8 cellular contexts compared by ENCODE assay signal in the genomic region with DNA sequence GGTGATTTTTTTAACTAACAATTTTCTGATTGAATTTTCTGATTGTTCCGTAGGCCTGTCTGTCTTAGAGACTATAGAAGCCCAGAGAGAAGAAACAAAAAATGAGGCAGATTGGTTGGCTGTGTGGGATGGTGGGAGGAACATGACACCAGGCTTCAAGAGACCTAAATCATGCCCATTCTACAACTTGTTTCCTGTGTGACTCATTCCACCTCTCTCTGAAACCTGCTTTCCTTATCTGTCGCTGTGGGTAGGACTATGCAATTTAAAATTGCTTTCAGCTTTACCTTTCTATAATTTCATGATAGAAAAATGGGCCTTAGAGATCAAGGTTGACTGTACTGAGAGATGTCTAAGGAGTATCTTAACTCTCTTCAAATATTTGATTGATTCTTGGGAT. TPM values are rescaled to one million over a fixed set of nuclear protein-coding genes. Genes with fewer than 3 reads are reported as not detected.
DNase-seq lines count a peak whose midpoint lies in the region; ATAC-seq and TF ChIP-seq lines count a peak whose summit lies in the region.

No MANE protein-coding gene starts in this region.

- peaks cover 65% of the 10 kb centered on the region for H3K36me3 Mint-ChIP-seq in stimulated activated naive CD8-positive, alpha-beta T cell treated with anti-CD3 and anti-CD28 coated beads, Interleukin-15, Interleukin-2, amounts not matched to agents 100 ng/mL and 50 ng/mL, for 24 hours (ENCODE audit: low read depth)
- H3K36me3 Mint-ChIP-seq in Caco-2 (ENCODE audit: insufficient read depth, unreplicated experiment): peaks cover 8% of the 10 kb centered on the region

- no peak overlapping the region for H3K4me3 ChIP-seq in Caco-2 (ENCODE audit: low read depth, low read length)

- in situ Hi-C loops in SK-MEL-5 (cut with HindIII; ENCODE audit: low pct_unique_long_range_greater_than_20kb, low sequenced_read_pairs): no loop called here

- H3K36me3 ChIP-seq in Caco-2 (ENCODE audit: control insufficient read depth, insufficient read depth, low read length): peaks cover 2% of the 10 kb centered on the region; the same call in 1 of the 2 replicates

- H3K4me1 Mint-ChIP-seq in stimulated activated naive CD8-positive, alpha-beta T cell treated with anti-CD3 and anti-CD28 coated beads, Interleukin-15, Interleukin-2, amounts not matched to agents 100 ng/mL and 50 ng/mL, for 24 hours (ENCODE audit: low read depth): peaks cover 95% of the 10 kb centered on the region
- H3K4me1 Mint-ChIP-seq in Caco-2 (ENCODE audit: low read depth, unreplicated experiment): no peaks in the 10 kb centered on the region

- H3K27ac Mint-ChIP-seq in stimulated activated naive CD8-positive, alpha-beta T cell treated with anti-CD3 and anti-CD28 coated beads, Interleukin-15, Interleukin-2, amounts not matched to agents 100 ng/mL and 50 ng/mL, for 24 hours: peak overlapping the region; percentile 91
- H3K27ac Mint-ChIP-seq in Caco-2 (ENCODE audit: unreplicated experiment): no peak overlapping the region

- H3K27me3 Mint-ChIP-seq in stimulated activated naive CD8-positive, alpha-beta T cell treated with anti-CD3 and anti-CD28 coated beads, Interleukin-15, Interleukin-2, amounts not matched to agents 100 ng/mL and 50 ng/mL, for 24 hours: no peaks in the 10 kb centered on the region
- H3K27me3 Mint-ChIP-seq in Caco-2 (ENCODE audit: insufficient read depth, unreplicated experiment): no peaks in the 10 kb centered on the region

- ATAC-seq in HG03064 (IDR thresholded peaks at IDR 0.05; ENCODE audit: low read depth, unreplicated experiment): peak; percentile 72

- H3K9me3 ChIP-seq in Caco-2: no peaks in the 10 kb centered on the region

- intact Hi-C loops in Caco-2 (cut with micrococcal nuclease; ENCODE audit: unreplicated experiment): no loop called here

- H3K4me3 Mint-ChIP-seq in stimulated activated naive CD8-positive, alpha-beta T cell treated with anti-CD3 and anti-CD28 coated beads, Interleukin-15, Interleukin-2, amounts not matched to agents 100 ng/mL and 50 ng/mL, for 24 hours: peak overlapping the region; percentile 73
- no peak overlapping the region for H3K4me3 Mint-ChIP-seq in Caco-2 (ENCODE audit: unreplicated experiment)

- no peaks in the 10 kb centered on the region for H3K27me3 ChIP-seq in Caco-2 (replicated peaks; ENCODE audit: control insufficient read depth, insufficient read depth, low read length)

- POLR2A ChIA-PET in Caco-2 (lab: Charles Lee): no interaction called here

- DNase-seq in activated T-cell treated with anti-CD3 and anti-CD28 coated beads for 24 hours (ENCODE audit: low read depth) (peak; percentile 54), SK-MEL-5 (ENCODE audit: low read depth, low spot score) (peak; percentile 21), dermis blood vessel endothelial cell (peak; percentile 37), Caco-2 (no peak), SHP77 treated with DMSO at 0.1 percent for 48 hours (lab: John Stamatoyannopoulos, UW) (no peak)
- no peak for DNase-seq in activated T-cell treated with anti-CD3 and anti-CD28 coated beads, Interleukin-2, amount 50 U/mL, for 1 hour

- TF ChIP-seq CTCF in Caco-2 (IDR thresholded peaks at IDR 0.05; ENCODE audit: insufficient read depth in 1 of 2, low read depth in 1 of 2, low read length in 1 of 2, severe bottlenecking in 1 of 2, unreplicated experiment in 1 of 2): no peak

- no TSS peak for BruUV-seq in Caco-2 (replicated peaks; lab: Mats Ljungman, UMichigan)

- CTCF ChIA-PET in Caco-2 (lab: Charles Lee): no interaction called here

- H3K4me1 ChIP-seq in Caco-2: no peaks in the 10 kb centered on the region

- no peaks in the 10 kb centered on the region for H3K9me3 Mint-ChIP-seq in stimulated activated naive CD8-positive, alpha-beta T cell treated with anti-CD3 and anti-CD28 coated beads, Interleukin-15, Interleukin-2, amounts not matched to agents 100 ng/mL and 50 ng/mL, for 24 hours
- no peaks in the 10 kb centered on the region for H3K9me3 Mint-ChIP-seq in Caco-2 (ENCODE audit: unreplicated experiment)

RNA-seq across cellular contexts. Expression of a gene that starts 44.5 kb away (rescaled TPM):
- 36.1 and 39.1 TPM in 2 replicates for total RNA-seq in SK-MEL-5 (2014; rRNA removed; shearing (Covaris generic))
- polyA plus RNA-seq in SK-MEL-5 (2015; cell fraction: cytosol; rRNA removed): 19.4 and 23.7 TPM in 2 replicates
- polyA plus RNA-seq in SK-MEL-5 (2015; cell fraction: nucleus; rRNA removed): 16.2 and 31.1 TPM in 2 replicates
- 18.0 and 20.1 TPM in 2 replicates for total RNA-seq in dermis blood vessel endothelial cell
- 20.0 and 22.9 TPM in 2 replicates for total RNA-seq in Caco-2 (2022)

RNA-seq across cellular contexts. Expression of a gene that starts 44.8 kb away (rescaled TPM):
- 29.3 and 29.8 TPM in 2 replicates for total RNA-seq in SK-MEL-5 (2014; rRNA removed; shearing (Covaris generic))
- 22.5 and 24.3 TPM in 2 replicates for polyA plus RNA-seq in SK-MEL-5 (2015; cell fraction: cytosol; rRNA removed)
- 13.3 and 14.9 TPM in 2 replicates for polyA plus RNA-seq in SK-MEL-5 (2015; cell fraction: nucleus; rRNA removed)
- total RNA-seq in dermis blood vessel endothelial cell (21.3 and 26.8 TPM in 2 replicates), Caco-2 (2022) (25.6 and 30.0 TPM in 2 replicates)

Comparison
In these comparisons a context has a peak if more than half of its experiments do, and no peak if none do; other contexts are left out.
1. DNase-seq: peak in activated T-cell treated with anti-CD3 and anti-CD28 coated beads for 24 hours (single experiment), SK-MEL-5 (single experiment) and dermis blood vessel endothelial cell (single experiment); none in activated T-cell treated with anti-CD3 and anti-CD28 coated beads, Interleukin-2, amount 50 U/mL, for 1 hour (single experiment), Caco-2 (0 of 2) and SHP77 treated with DMSO at 0.1 percent for 48 hours (single experiment).